Comparison of ENCODE assay signal across 30 cellular contexts in genomic region chr17:3884188-3884587, GRCh38. TPM values are rescaled to one million over a fixed set of nuclear protein-coding genes. Genes with fewer than 3 reads are reported as not detected.
"Had no signal": no experiment of that assay in that cellular context is flagged by ENCODE, and none has a peak within 500 bp of the region (broad histone marks: within the 10 kb centered on the region; RNA-seq: fewer than 3 reads in every experiment).

No MANE protein-coding gene starts in this region.

- H3K27ac ChIP-seq: heart right ventricle, hepatocyte, left ventricle myocardium inferior, pancreas, prostate gland, right atrium auricular region, right lobe of liver, stomach, testis, thyroid gland, transverse colon, upper lobe of left lung had no signal

- H3K36me3 ChIP-seq: pancreas, prostate gland, right lobe of liver, transverse colon had no signal

- H3K27ac Mint-ChIP-seq: nephron; stimulated activated naive B cell treated with anti-CD40 and anti-IgM and Interleukin-4, amounts not matched to agents 10 μg/mL and 1 μg/mL and 100 μg/mL, for 72 hours had no signal

- H3K4me3 Mint-ChIP-seq: nephron; neural crest cell; stimulated activated naive B cell treated with anti-CD40 and anti-IgM and Interleukin-4, amounts not matched to agents 10 μg/mL and 1 μg/mL and 100 μg/mL, for 72 hours had no signal

- H3K4me3 ChIP-seq: heart right ventricle, hepatocyte, left ventricle myocardium inferior, lung, mucosa of descending colon, pancreas, prostate gland, right atrium auricular region, right lobe of liver, smooth muscle cell, stomach, testis, thyroid gland, transverse colon, upper lobe of left lung had no signal

- DNase-seq: heart right ventricle; islet precursor cell; left ventricle myocardium inferior; midbrain; mucosa of descending colon; pancreas; posterior cingulate gyrus; right lobe of liver; stimulated activated CD4-positive, alpha-beta T cell treated with anti-CD3 and anti-CD28 coated beads, Interleukin-1b, Interleukin-23, amount 100 ng/mL, for 48 hours; stimulated activated CD4-positive, alpha-beta T cell treated with anti-CD3 and anti-CD28 coated beads, Interleukin-2, amount 100 ng/mL, for 48 hours; stimulated activated CD4-positive, alpha-beta T cell treated with anti-CD3 and anti-CD28 coated beads, Interleukin-4, amount 100 ng/mL, for 4 hours; stimulated activated CD8-positive, alpha-beta memory T cell treated with anti-CD3 and anti-CD28 coated beads, Interleukin-4, amount 100 ng/mL, for 48 hours; stimulated activated naive B cell treated with anti-CD40 and anti-IgM and Interleukin-4, amounts not matched to agents 10 μg/mL and 1 μg/mL and 100 μg/mL, for 72 hours; stimulated activated naive CD8-positive, alpha-beta T cell treated with anti-CD3 and anti-CD28 coated beads, Interleukin-15, Interleukin-2, amounts not matched to agents 100 U/mL and 50 U/mL, for 24 hours; stomach; testis; thyroid gland; transverse colon; upper lobe of left lung had no signal

- H3K4me1 ChIP-seq: pancreas had no signal

- H3K27me3 Mint-ChIP-seq: naive thymus-derived CD8-positive, alpha-beta T cell; stimulated activated naive B cell treated with anti-CD40 and anti-IgM and Interleukin-4, amounts not matched to agents 10 μg/mL and 1 μg/mL and 100 μg/mL, for 72 hours had no signal

- ATAC-seq: heart right ventricle; mucosa of descending colon; naive thymus-derived CD8-positive, alpha-beta T cell; pancreas; right lobe of liver; stimulated activated naive B cell treated with anti-CD40 and anti-IgM and Interleukin-4, amounts not matched to agents 10 μg/mL and 1 μg/mL and 100 μg/mL, for 72 hours; stimulated activated naive CD8-positive, alpha-beta T cell treated with anti-CD3 and anti-CD28 coated beads, Interleukin-15, Interleukin-2, amounts not matched to agents 100 U/mL and 50 U/mL, for 24 hours had no signal

- H3K9me3 Mint-ChIP-seq: naive thymus-derived CD8-positive, alpha-beta T cell; nephron; neural crest cell; stimulated activated naive B cell treated with anti-CD40 and anti-IgM and Interleukin-4, amounts not matched to agents 10 μg/mL and 1 μg/mL and 100 μg/mL, for 72 hours had no signal

- H3K9me3 ChIP-seq: heart right ventricle, left ventricle myocardium inferior, mucosa of descending colon, pancreas, prostate gland, right atrium auricular region, right lobe of liver, stomach, testis, thyroid gland, transverse colon, upper lobe of left lung had no signal

- H3K27me3 ChIP-seq: heart right ventricle, hepatocyte, pancreas, right atrium auricular region, right lobe of liver, stomach, testis, thyroid gland, transverse colon, upper lobe of left lung had no signal

RNA-seq across cellular contexts. Expression of gene P2RX1, which starts 32.1 kb away (rescaled TPM):
- total RNA-seq: kidney epithelial cell, neural crest cell, osteoblast, renal cortical epithelial cell had no signal
- polyA plus RNA-seq: naive thymus-derived CD8-positive, alpha-beta T cell had no signal
